ENCODE assay signal across 11 cellular contexts in the genomic region with DNA sequence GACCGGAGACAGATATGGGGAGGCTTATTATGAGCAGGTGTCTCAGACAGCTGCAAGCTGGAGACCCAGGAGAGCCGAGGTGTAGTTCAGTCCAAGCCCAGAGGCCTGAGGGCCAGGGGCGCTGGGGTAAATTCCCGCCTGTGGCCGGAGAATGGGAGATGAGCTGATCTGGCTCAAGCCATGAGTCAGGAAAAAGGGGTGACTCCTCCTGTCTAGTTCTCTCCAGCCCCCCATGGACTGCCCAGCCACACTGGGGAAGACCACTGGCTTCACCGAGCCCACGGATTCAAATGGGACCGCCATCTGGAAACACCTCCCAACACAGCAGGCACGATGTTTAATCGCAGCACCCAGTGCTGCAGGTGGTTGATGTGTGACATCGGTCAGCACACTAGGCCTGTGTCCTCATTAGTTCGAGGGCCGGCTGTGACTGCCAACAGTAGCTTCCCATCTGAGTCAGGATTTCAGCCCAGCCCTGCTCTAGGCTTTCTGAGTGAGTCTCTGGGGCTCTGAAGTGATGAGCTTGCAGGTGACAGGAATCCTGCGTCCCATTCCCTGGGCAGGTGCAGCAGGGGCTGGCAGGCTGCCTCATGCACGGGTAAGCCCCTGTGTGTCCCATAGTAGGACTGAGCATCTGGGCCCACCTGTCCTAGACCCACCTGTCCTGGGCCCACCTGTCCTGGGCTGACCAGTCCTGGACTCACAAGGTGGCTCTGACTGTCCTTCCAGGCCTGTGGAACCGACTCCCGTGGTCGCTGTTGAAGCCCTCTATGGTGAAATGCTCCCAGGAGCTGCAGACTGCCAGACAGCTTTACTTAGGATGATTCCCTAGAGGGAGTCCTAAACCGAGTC. TPM values are rescaled to one million over a fixed set of nuclear protein-coding genes. Genes with fewer than 3 reads are reported as not detected.
DNase-seq lines count a peak whose midpoint lies in the region; ATAC-seq, FAIRE-seq and TF ChIP-seq lines count a peak whose summit lies in the region.
"Had no signal": no experiment of that assay in that cellular context is flagged by ENCODE, and none has a peak within 500 bp of the region (broad histone marks: within the 10 kb centered on the region; RNA-seq: fewer than 3 reads in every experiment).

No MANE protein-coding gene starts in this region.

- peaks cover 0 to 59% (median 4%) of the 10 kb centered on the region in 11 experiments; a peak in 8 of 22 replicates for H4K20me1 ChIP-seq in BLaER1 treated with 17β-estradiol and CSF1 and Interleukin-3, amounts not matched to agents 10 nM and 100 nM

- H3K27me3 Mint-ChIP-seq in activated CD4-positive, alpha-beta memory T cell treated with anti-CD3 and anti-CD28 coated beads for 36 hours = peaks cover 18% of the 10 kb centered on the region
- peaks cover 24% of the 10 kb centered on the region for H3K27me3 Mint-ChIP-seq in mesothelial cell of epicardium (ENCODE audit: low read depth)

- H3K4me3 ChIP-seq in BLaER1 treated with 17β-estradiol and CSF1 and Interleukin-3, amounts not matched to agents 10 nM and 100 nM = no peak overlapping the region; a peak in 1 of 20 replicates
- H3K4me3 ChIP-seq: gastrocnemius medialis had no signal

- ATAC-seq in HG02938 (IDR thresholded peaks at IDR 0.05; ENCODE audit: unreplicated experiment) (no peak), HG03280 (IDR thresholded peaks at IDR 0.05; ENCODE audit: unreplicated experiment) (no peak)
- ATAC-seq: gastrocnemius medialis, PC-3 had no signal

- CTCF ChIA-PET in activated CD4-positive, alpha-beta memory T cell treated with anti-CD3 and anti-CD28 coated beads for 36 hours (lab: Charles Lee) = interaction anchor here (1.1 to 1.3 kb wide), 2 partner anchors 55 to 76 kb away, joined by 3 read pairs; no protein-coding TSS in a partner anchor

- no peak; the same call in 1 of the 2 replicates for TF ChIP-seq POLR2A in GM12891 (IDR thresholded peaks at IDR 0.05; ENCODE audit: low read depth, low read length)

- peak overlapping the region; percentile 86 to 97 (median 94) for H3K4me2 ChIP-seq in BLaER1 treated with 17β-estradiol and CSF1 and Interleukin-3, amounts not matched to agents 10 nM and 100 nM

- H3K27ac ChIP-seq in BLaER1 treated with 17β-estradiol and CSF1 and Interleukin-3, amounts not matched to agents 10 nM and 100 nM = peak overlapping the region in 1 of 11 experiments; percentile 20; a peak in 1 of 22 replicates
- H3K27ac ChIP-seq: gastrocnemius medialis had no signal

- H3K4me3 Mint-ChIP-seq in activated CD4-positive, alpha-beta memory T cell treated with anti-CD3 and anti-CD28 coated beads for 36 hours = peak overlapping the region; percentile 41
- H3K4me3 Mint-ChIP-seq in mesothelial cell of epicardium = no peak overlapping the region

- H3K9me3 ChIP-seq in BLaER1 treated with 17β-estradiol and CSF1 and Interleukin-3, amounts not matched to agents 10 nM and 100 nM (replicated peaks in 1 of 11) = peaks cover under 1 to 8% (median 6%) of the 10 kb centered on the region in 11 experiments; a peak in 16 of 22 replicates
- H3K9me3 ChIP-seq: gastrocnemius medialis had no signal

- no peak for DNase-seq in GM12891 (ENCODE audit: insufficient read length, low spot score)
- peak; percentile 8 for DNase-seq in activated CD4-positive, alpha-beta memory T cell treated with anti-CD3 and anti-CD28 coated beads for 36 hours
- peak in 1 of 2 experiments; percentile 37 for DNase-seq in mesothelial cell of epicardium (ENCODE audit: low spot score in 2 of 2, unreplicated experiment in 2 of 2)
- DNase-seq in NCI-H2029 treated with DMSO at 0.1 percent for 48 hours (lab: John Stamatoyannopoulos, UW) = no peak
- DNase-seq: activated CD4-positive, alpha-beta T cell treated with anti-CD3 and anti-CD28 coated beads for 4 hours; central memory CD4-positive, alpha-beta T cell; gastrocnemius medialis; PC-3 had no signal

- H3K4me1 Mint-ChIP-seq in activated CD4-positive, alpha-beta memory T cell treated with anti-CD3 and anti-CD28 coated beads for 36 hours (ENCODE audit: low read depth) = peaks cover 41% of the 10 kb centered on the region
- H3K4me1 Mint-ChIP-seq in mesothelial cell of epicardium = peaks cover 36% of the 10 kb centered on the region

- H3K4me1 ChIP-seq in BLaER1 treated with 17β-estradiol and CSF1 and Interleukin-3, amounts not matched to agents 10 nM and 100 nM = peaks cover 95 to 100% (median 96%) of the 10 kb centered on the region in 10 experiments
- H3K4me1 ChIP-seq: gastrocnemius medialis had no signal

- H3K9ac ChIP-seq in BLaER1 treated with 17β-estradiol and CSF1 and Interleukin-3, amounts not matched to agents 10 nM and 100 nM = peak overlapping the region in 2 of 11 experiments; percentile 4 to 43; a peak in 1 of 22 replicates

- peak; percentile 40 for FAIRE-seq in GM12891 (lab: Jason Lieb, UNC)

- peak overlapping the region; percentile 66 for H3K27ac Mint-ChIP-seq in activated CD4-positive, alpha-beta memory T cell treated with anti-CD3 and anti-CD28 coated beads for 36 hours
- H3K27ac Mint-ChIP-seq in mesothelial cell of epicardium = peak overlapping the region; percentile 76

- intact Hi-C loops in activated CD4-positive, alpha-beta memory T cell treated with anti-CD3 and anti-CD28 coated beads for 36 hours (cut with micrococcal nuclease) = no loop called here

- 0 out of 22 replicates have a peak, but pooled peaks cover 0 to 3% (median 0%) of the 10 kb centered on the region in 11 experiments for H3K36me3 ChIP-seq in BLaER1 treated with 17β-estradiol and CSF1 and Interleukin-3, amounts not matched to agents 10 nM and 100 nM
- H3K36me3 ChIP-seq: gastrocnemius medialis had no signal

- POLR2A ChIA-PET in activated CD4-positive, alpha-beta memory T cell treated with anti-CD3 and anti-CD28 coated beads for 36 hours (lab: Charles Lee) = interaction anchor here (1.0 kb wide), 1 partner anchor 38 kb away, joined by 4 read pairs; no protein-coding TSS in a partner anchor

- no peaks in the 10 kb centered on the region for H3K9me3 Mint-ChIP-seq in activated CD4-positive, alpha-beta memory T cell treated with anti-CD3 and anti-CD28 coated beads for 36 hours
- H3K9me3 Mint-ChIP-seq in mesothelial cell of epicardium = peaks cover 5% of the 10 kb centered on the region

- TF ChIP-seq CTCF in mesothelial cell of epicardium (IDR thresholded peaks at IDR 0.05; ENCODE audit: unreplicated experiment) = no peak

- peaks cover 11% of the 10 kb centered on the region for H3K36me3 Mint-ChIP-seq in activated CD4-positive, alpha-beta memory T cell treated with anti-CD3 and anti-CD28 coated beads for 36 hours
- peaks cover 7% of the 10 kb centered on the region for H3K36me3 Mint-ChIP-seq in mesothelial cell of epicardium

- H3K27me3 ChIP-seq in BLaER1 treated with 17β-estradiol and CSF1 and Interleukin-3, amounts not matched to agents 10 nM and 100 nM = peaks cover 24 to 40% (median 35%) of the 10 kb centered on the region in 11 experiments

TF ChIP-seq in GM12891, 5 proteins besides CTCF, POLR2A, EP300 and RAD21:
- TF ChIP-seq POU2F2 (IDR thresholded peaks at IDR 0.05; ENCODE audit: low read depth, low read length) = no peak; the same call in 1 of the 2 replicates
- TF ChIP-seq SPI1 (IDR thresholded peaks at IDR 0.05; ENCODE audit: low read depth, low read length) = no peak
- TF ChIP-seq PAX5 (IDR thresholded peaks at IDR 0.05; ENCODE audit: insufficient read depth, low read length, severe bottlenecking) = no peak
- no peak for TF ChIP-seq TAF1 (IDR thresholded peaks at IDR 0.05; ENCODE audit: low read depth, low read length)
- TF ChIP-seq POLR2AphosphoS5 (IDR thresholded peaks at IDR 0.05; ENCODE audit: low read depth, low read length) = no peak; the same call in 1 of the 2 replicates
TF ChIP-seq in GM12891: peak in this region for 0.

RNA-seq across cellular contexts. Expression of gene AHRR, which starts 49.7 kb away (rescaled TPM):
- 33.3 TPM for polyA plus RNA-seq in GM12891 (2012; ENCODE audit: low read depth, missing spikeins)
- total RNA-seq in activated CD4-positive, alpha-beta memory T cell treated with anti-CD3 and anti-CD28 coated beads for 36 hours = 10 to 100 TPM; 16.7 to 16.8 TPM
- total RNA-seq in mesothelial cell of epicardium = 10.7 to 12.7 TPM (median 10.9 TPM) in 3 replicates
